ENCODE assay signal across 30 cellular contexts in genomic region chr1:40240390-40240789, GRCh38. TPM values are rescaled to one million over a fixed set of nuclear protein-coding genes. Genes with fewer than 3 reads are reported as not detected.
DNase-seq lines count a peak whose midpoint lies in the region; ATAC-seq and TF ChIP-seq lines count a peak whose summit lies in the region.
"Had no signal": no experiment of that assay in that cellular context is flagged by ENCODE, and none has a peak within 500 bp of the region (broad histone marks: within the 10 kb centered on the region; RNA-seq: fewer than 3 reads in every experiment).

No MANE protein-coding gene starts in this region.

- no peak overlapping the region for H2BK15ac ChIP-seq in mesenchymal stem cell (ENCODE audit: low read depth, poor library complexity, severe bottlenecking)

- H3K27me3 ChIP-seq in CD4-positive, alpha-beta T cell (ENCODE audit: control insufficient read depth, insufficient read depth, low read length): no peaks in the 10 kb centered on the region
- H3K27me3 ChIP-seq in mesenchymal stem cell (ENCODE audit: control insufficient read depth in 1 of 2, insufficient read depth in 1 of 2, low read length in 2 of 2): no peaks in the 10 kb centered on the region
- H3K27me3 ChIP-seq: BLaER1 had no signal

- H3K23ac ChIP-seq in mesenchymal stem cell (ENCODE audit: low read length in 2 of 2): no peak overlapping the region

- H3K9me3 Mint-ChIP-seq in activated CD8-positive, alpha-beta memory T cell treated with anti-CD3 and anti-CD28 coated beads, Interleukin-2, amount 10 ng/mL, durations not matched to agents 7 days and 5 days (ENCODE audit: low read depth): no peaks in the 10 kb centered on the region
- no peaks in the 10 kb centered on the region for H3K9me3 Mint-ChIP-seq in CD4-positive, alpha-beta T cell
- no peaks in the 10 kb centered on the region for H3K9me3 Mint-ChIP-seq in T-cell
- H3K9me3 Mint-ChIP-seq: HFFc6 had no signal

- H3K14ac ChIP-seq in mesenchymal stem cell (ENCODE audit: low read length in 2 of 2): no peak overlapping the region

- H3K4me2 ChIP-seq in mesenchymal stem cell (ENCODE audit: low read length, poor library complexity, severe bottlenecking): no peak overlapping the region
- H3K4me2 ChIP-seq: BLaER1 had no signal

- POLR2A ChIA-PET in CD4-positive, alpha-beta T cell (lab: Charles Lee): interaction anchor here (0.9 kb wide), 1 partner anchor 17 kb away, joined by 4 read pairs; no protein-coding TSS in a partner anchor
- POLR2A ChIA-PET in T-cell (lab: Charles Lee): interaction anchor here (0.6 to 1.0 kb wide), 4 partner anchors 17 to 1183 kb away, joined by 3 to 12 read pairs (median 8); no protein-coding TSS in a partner anchor

- H3K79me1 ChIP-seq in mesenchymal stem cell (replicated peaks; ENCODE audit: low read length, poor library complexity, severe bottlenecking): peaks cover 5% of the 10 kb centered on the region

- no peak overlapping the region for H4K8ac ChIP-seq in mesenchymal stem cell (ENCODE audit: low read length)

- no peak overlapping the region for H3K4me3 ChIP-seq in mesenchymal stem cell (ENCODE audit: insufficient read depth in 1 of 2, low read depth in 1 of 2, low read length in 2 of 2)
- H3K4me3 ChIP-seq: BLaER1, HAP-1, SK-N-MC had no signal

- peaks cover 2% of the 10 kb centered on the region for H3K4me1 ChIP-seq in mesenchymal stem cell (ENCODE audit: control insufficient read depth, insufficient read depth, low read depth, low read length)
- H3K4me1 ChIP-seq: BLaER1, HAP-1 had no signal

- no peak for TF ChIP-seq CTCF in CD4-positive, alpha-beta T cell (IDR thresholded peaks at IDR 0.05)

- peaks cover 3 to 46% of the 10 kb centered on the region in 2 experiments for H3K36me3 ChIP-seq in mesenchymal stem cell (ENCODE audit: control insufficient read depth in 1 of 2, insufficient read depth in 2 of 2, low read depth in 1 of 2, low read length in 2 of 2)

- H3K27ac ChIP-seq in CD4-positive, alpha-beta T cell (ENCODE audit: low read depth, low read length): no peak overlapping the region
- H3K27ac ChIP-seq in epithelial cell of prostate (peak overlapping the region; percentile 89), mesenchymal stem cell (ENCODE audit: low read length, poor library complexity, severe bottlenecking) (no peak overlapping the region)
- H3K27ac ChIP-seq: BLaER1, HL-60, SK-N-MC had no signal

- intact Hi-C loops in CD4-positive, alpha-beta T cell (cut with DNase I, micrococcal nuclease): no loop called here

- no peak overlapping the region for H3K4me3 Mint-ChIP-seq in activated CD8-positive, alpha-beta memory T cell treated with anti-CD3 and anti-CD28 coated beads, Interleukin-2, amount 10 ng/mL, durations not matched to agents 7 days and 5 days
- no peak overlapping the region for H3K4me3 Mint-ChIP-seq in CD4-positive, alpha-beta T cell
- no peak overlapping the region for H3K4me3 Mint-ChIP-seq in T-cell
- H3K4me3 Mint-ChIP-seq: CD4-positive, CD25-positive, alpha-beta regulatory T cell; HFFc6 had no signal

- H3K36me3 Mint-ChIP-seq in activated CD8-positive, alpha-beta memory T cell treated with anti-CD3 and anti-CD28 coated beads, Interleukin-2, amount 10 ng/mL, durations not matched to agents 7 days and 5 days: peaks cover 41% of the 10 kb centered on the region
- peaks cover 44% of the 10 kb centered on the region for H3K36me3 Mint-ChIP-seq in CD4-positive, alpha-beta T cell (ENCODE audit: low read depth)
- H3K36me3 Mint-ChIP-seq in T-cell: peaks cover 35% of the 10 kb centered on the region

- no peak overlapping the region for H3K18ac ChIP-seq in mesenchymal stem cell (ENCODE audit: low read depth in 1 of 2, low read length in 2 of 2)

- H2AFZ ChIP-seq in mesenchymal stem cell (ENCODE audit: low read depth, low read length): no peak overlapping the region

- H3K4me1 Mint-ChIP-seq in activated CD8-positive, alpha-beta memory T cell treated with anti-CD3 and anti-CD28 coated beads, Interleukin-2, amount 10 ng/mL, durations not matched to agents 7 days and 5 days: peaks cover 55% of the 10 kb centered on the region
- peaks cover 11% of the 10 kb centered on the region for H3K4me1 Mint-ChIP-seq in CD4-positive, alpha-beta T cell (ENCODE audit: low read depth)
- H3K4me1 Mint-ChIP-seq in T-cell: peaks cover 14 to 17% (median 16%) of the 10 kb centered on the region in 3 donors

- H3K9ac ChIP-seq in mesenchymal stem cell (ENCODE audit: low read length): no peak overlapping the region
- H3K9ac ChIP-seq: BLaER1 had no signal

- WGBS in mesenchymal stem cell: 95% methylated on average over 2 of the region's 2 CpGs

- no peak overlapping the region for H2BK120ac ChIP-seq in mesenchymal stem cell (ENCODE audit: low read depth, low read length)

- H2AK5ac ChIP-seq in mesenchymal stem cell (ENCODE audit: low read length, severe bottlenecking): no peak overlapping the region

- DNase-seq in activated CD8-positive, alpha-beta memory T cell treated with anti-CD3 and anti-CD28 coated beads, Interleukin-2, amount 10 ng/mL, durations not matched to agents 7 days and 5 days: no peak
- no peak for DNase-seq in activated CD8-positive, alpha-beta memory T cell treated with anti-CD3 and anti-CD28 coated beads, Interleukin-2, amount 50 U/mL, for 4 hours
- no peak for DNase-seq in CD4-positive, alpha-beta T cell
- DNase-seq in T-cell: no peak
- no peak for DNase-seq in epithelial cell of prostate (ENCODE audit: low read depth, low spot score)
- DNase-seq in mesenchymal stem cell: no peak
- DNase-seq: CD4-positive, CD25-positive, alpha-beta regulatory T cell; GOT3; HFFc6; Kasumi-1; NCI-H1092 treated with DMSO at 0.1 percent for 48 hours; NCI-H1436; NCI-H187; NCI-H2081 treated with DMSO at 0.1 percent for 48 hours; NCI-H2171; NCI-H226; NCI-H510A; NCI-H69; SIG-M5 had no signal

- H2BK12ac ChIP-seq in mesenchymal stem cell (ENCODE audit: low read length in 2 of 2): no peak overlapping the region

- H3K4ac ChIP-seq in mesenchymal stem cell (ENCODE audit: low read depth in 1 of 2, low read length in 2 of 2): no peak overlapping the region

- no peak overlapping the region for H2BK5ac ChIP-seq in mesenchymal stem cell (ENCODE audit: low read depth, low read length, poor library complexity, severe bottlenecking)

- ATAC-seq in activated CD8-positive, alpha-beta memory T cell treated with anti-CD3 and anti-CD28 coated beads, Interleukin-2, amount 10 ng/mL, durations not matched to agents 7 days and 5 days: no peak
- no peak for ATAC-seq in CD4-positive, alpha-beta T cell (ENCODE audit: poor library complexity)
- ATAC-seq in T-cell (replicated peaks in 1 of 4): no peak
- ATAC-seq in GM21576 (IDR thresholded peaks at IDR 0.05; ENCODE audit: unreplicated experiment): no peak
- ATAC-seq: Panc1 had no signal

- no peak overlapping the region for H4K91ac ChIP-seq in mesenchymal stem cell (ENCODE audit: low read length)

- H3K27ac Mint-ChIP-seq in activated CD8-positive, alpha-beta memory T cell treated with anti-CD3 and anti-CD28 coated beads, Interleukin-2, amount 10 ng/mL, durations not matched to agents 7 days and 5 days: peak overlapping the region; percentile 4
- peak overlapping the region; percentile 27 for H3K27ac Mint-ChIP-seq in CD4-positive, alpha-beta T cell
- H3K27ac Mint-ChIP-seq in T-cell: peak overlapping the region; percentile 2 to 7

- CTCF ChIA-PET in activated CD8-positive, alpha-beta memory T cell treated with anti-CD3 and anti-CD28 coated beads, Interleukin-2, amount 10 ng/mL, durations not matched to agents 7 days and 5 days (lab: Charles Lee): interaction anchor here (0.8 to 1.8 kb wide), 8 partner anchors 8 to 88 kb away, joined by 3 to 8 read pairs (median 4); partner anchors contain the start of gene COL9A2
- CTCF ChIA-PET in CD4-positive, alpha-beta T cell (lab: Charles Lee): interaction anchor here (0.9 to 2.1 kb wide), 3 partner anchors 75 to 164 kb away, joined by 3 to 7 read pairs (median 5); no protein-coding TSS in a partner anchor
- CTCF ChIA-PET in T-cell (lab: Charles Lee): interaction anchor here (0.6 to 2.5 kb wide), 9 partner anchors 17 to 273 kb away, joined by 3 to 6 read pairs (median 4); no protein-coding TSS in a partner anchor

- no peaks in the 10 kb centered on the region for H3K27me3 Mint-ChIP-seq in activated CD8-positive, alpha-beta memory T cell treated with anti-CD3 and anti-CD28 coated beads, Interleukin-2, amount 10 ng/mL, durations not matched to agents 7 days and 5 days
- no peaks in the 10 kb centered on the region for H3K27me3 Mint-ChIP-seq in CD4-positive, alpha-beta T cell
- H3K27me3 Mint-ChIP-seq in T-cell: no peaks in the 10 kb centered on the region
- H3K27me3 Mint-ChIP-seq: CD4-positive, CD25-positive, alpha-beta regulatory T cell had no signal

- H3K9me3 ChIP-seq in CD4-positive, alpha-beta T cell (ENCODE audit: control insufficient read depth, low read length): no peaks in the 10 kb centered on the region
- no peaks in the 10 kb centered on the region for H3K9me3 ChIP-seq in mesenchymal stem cell (ENCODE audit: control insufficient read depth, low read length)
- H3K9me3 ChIP-seq: BLaER1, HAP-1 had no signal

RNA-seq across cellular contexts. Expression of gene TMCO2, which starts 7.3 kb away (rescaled TPM):
- total RNA-seq in activated CD8-positive, alpha-beta memory T cell treated with anti-CD3 and anti-CD28 coated beads, Interleukin-2, amount 10 ng/mL, durations not matched to agents 7 days and 5 days: under 1 TPM in 1 of 2 experiments, not detected in 1; 0.41 TPM
- not detected for total RNA-seq in CD4-positive, alpha-beta T cell
- not detected for total RNA-seq in T-cell
- polyA plus RNA-seq in mesenchymal stem cell (2013, experiment 1 of 2): not detected
- not detected for polyA plus RNA-seq in mesenchymal stem cell (2013, experiment 2 of 2)
- total RNA-seq: A172; CD4-positive, CD25-positive, alpha-beta regulatory T cell; Daoy; G401; HFFc6; M059J had no signal
- polyA plus RNA-seq: AG04450; CD4-positive, CD25-positive, alpha-beta regulatory T cell had no signal

RNA-seq across cellular contexts. Expression of gene ZMPSTE24, which starts 17.6 kb away (rescaled TPM):
- 10 to 100 TPM; 23.3 to 41.1 TPM for total RNA-seq in activated CD8-positive, alpha-beta memory T cell treated with anti-CD3 and anti-CD28 coated beads, Interleukin-2, amount 10 ng/mL, durations not matched to agents 7 days and 5 days
- total RNA-seq in CD4-positive, alpha-beta T cell: 1 to 10 TPM; 8.7 to 8.8 TPM
- 10 to 100 TPM; 12.4 to 16.9 (median 15.2) TPM for total RNA-seq in T-cell
- 49.7 TPM for polyA plus RNA-seq in mesenchymal stem cell (2013, experiment 1 of 2)
- 51.8 TPM for polyA plus RNA-seq in mesenchymal stem cell (2013, experiment 2 of 2)
